In genomic region chr11:2990617-2991476, GRCh38 we compare ENCODE assay signal across 2 cellular contexts.
TF ChIP-seq lines count a peak whose summit lies in the region.

No MANE protein-coding gene starts in this region.

TF ChIP-seq in SK-N-SH, 30 proteins besides CTCF, POLR2A, EP300 and RAD21 (continued from another document):
- TF ChIP-seq PBX3 (IDR thresholded peaks at IDR 0.05) (no peak), YY1 (IDR thresholded peaks at IDR 0.05; ENCODE audit: low read depth) (no peak), CHD2 (IDR thresholded peaks at IDR 0.05; ENCODE audit: low read length, partially characterized antibody) (no peak)

TF ChIP-seq in SK-N-SH treated with all-trans-retinoic acid at 6 μM for 48 hours, 23 proteins besides CTCF, POLR2A, EP300 and RAD21 (continued from another document):
- TF ChIP-seq, protein P1, sequence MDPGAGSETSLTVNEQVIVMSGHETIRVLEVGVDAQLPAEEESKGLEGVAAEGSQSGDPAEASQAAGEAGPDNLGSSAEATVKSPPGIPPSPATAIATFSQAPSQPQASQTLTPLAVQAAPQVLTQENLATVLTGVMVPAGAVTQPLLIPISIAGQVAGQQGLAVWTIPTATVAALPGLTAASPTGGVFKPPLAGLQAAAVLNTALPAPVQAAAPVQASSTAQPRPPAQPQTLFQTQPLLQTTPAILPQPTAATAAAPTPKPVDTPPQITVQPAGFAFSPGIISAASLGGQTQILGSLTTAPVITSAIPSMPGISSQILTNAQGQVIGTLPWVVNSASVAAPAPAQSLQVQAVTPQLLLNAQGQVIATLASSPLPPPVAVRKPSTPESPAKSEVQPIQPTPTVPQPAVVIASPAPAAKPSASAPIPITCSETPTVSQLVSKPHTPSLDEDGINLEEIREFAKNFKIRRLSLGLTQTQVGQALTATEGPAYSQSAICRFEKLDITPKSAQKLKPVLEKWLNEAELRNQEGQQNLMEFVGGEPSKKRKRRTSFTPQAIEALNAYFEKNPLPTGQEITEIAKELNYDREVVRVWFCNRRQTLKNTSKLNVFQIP (CRISPR knock-in tag; IDR thresholded peaks at IDR 0.05; ENCODE audit: borderline replicate concordance, low read depth): no peak
- no peak for TF ChIP-seq PPARA (CRISPR knock-in tag; IDR thresholded peaks at IDR 0.05; ENCODE audit: borderline replicate concordance)
- TF ChIP-seq ESRRG (CRISPR knock-in tag; IDR thresholded peaks at IDR 0.05): no peak
- TF ChIP-seq ZNF8 (CRISPR knock-in tag; IDR thresholded peaks at IDR 0.05): no peak
- TF ChIP-seq, protein P2, sequence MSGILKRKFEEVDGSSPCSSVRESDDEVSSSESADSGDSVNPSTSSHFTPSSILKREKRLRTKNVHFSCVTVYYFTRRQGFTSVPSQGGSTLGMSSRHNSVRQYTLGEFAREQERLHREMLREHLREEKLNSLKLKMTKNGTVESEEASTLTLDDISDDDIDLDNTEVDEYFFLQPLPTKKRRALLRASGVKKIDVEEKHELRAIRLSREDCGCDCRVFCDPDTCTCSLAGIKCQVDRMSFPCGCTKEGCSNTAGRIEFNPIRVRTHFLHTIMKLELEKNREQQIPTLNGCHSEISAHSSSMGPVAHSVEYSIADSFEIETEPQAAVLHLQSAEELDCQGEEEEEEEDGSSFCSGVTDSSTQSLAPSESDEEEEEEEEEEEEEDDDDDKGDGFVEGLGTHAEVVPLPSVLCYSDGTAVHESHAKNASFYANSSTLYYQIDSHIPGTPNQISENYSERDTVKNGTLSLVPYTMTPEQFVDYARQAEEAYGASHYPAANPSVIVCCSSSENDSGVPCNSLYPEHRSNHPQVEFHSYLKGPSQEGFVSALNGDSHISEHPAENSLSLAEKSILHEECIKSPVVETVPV (CRISPR knock-in tag; IDR thresholded peaks at IDR 0.05): no peak
- TF ChIP-seq, protein P3, sequence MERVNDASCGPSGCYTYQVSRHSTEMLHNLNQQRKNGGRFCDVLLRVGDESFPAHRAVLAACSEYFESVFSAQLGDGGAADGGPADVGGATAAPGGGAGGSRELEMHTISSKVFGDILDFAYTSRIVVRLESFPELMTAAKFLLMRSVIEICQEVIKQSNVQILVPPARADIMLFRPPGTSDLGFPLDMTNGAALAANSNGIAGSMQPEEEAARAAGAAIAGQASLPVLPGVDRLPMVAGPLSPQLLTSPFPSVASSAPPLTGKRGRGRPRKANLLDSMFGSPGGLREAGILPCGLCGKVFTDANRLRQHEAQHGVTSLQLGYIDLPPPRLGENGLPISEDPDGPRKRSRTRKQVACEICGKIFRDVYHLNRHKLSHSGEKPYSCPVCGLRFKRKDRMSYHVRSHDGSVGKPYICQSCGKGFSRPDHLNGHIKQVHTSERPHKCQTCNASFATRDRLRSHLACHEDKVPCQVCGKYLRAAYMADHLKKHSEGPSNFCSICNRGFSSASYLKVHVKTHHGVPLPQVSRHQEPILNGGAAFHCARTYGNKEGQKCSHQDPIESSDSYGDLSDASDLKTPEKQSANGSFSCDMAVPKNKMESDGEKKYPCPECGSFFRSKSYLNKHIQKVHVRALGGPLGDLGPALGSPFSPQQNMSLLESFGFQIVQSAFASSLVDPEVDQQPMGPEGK (CRISPR knock-in tag; IDR thresholded peaks at IDR 0.05; ENCODE audit: borderline replicate concordance): no peak
- TF ChIP-seq ZNF565 (CRISPR knock-in tag; conservative IDR thresholded peaks at IDR 0.05; ENCODE audit: low read depth): no peak
- no peak for TF ChIP-seq ISL1 (CRISPR knock-in tag; IDR thresholded peaks at IDR 0.05)
- TF ChIP-seq, protein P4, sequence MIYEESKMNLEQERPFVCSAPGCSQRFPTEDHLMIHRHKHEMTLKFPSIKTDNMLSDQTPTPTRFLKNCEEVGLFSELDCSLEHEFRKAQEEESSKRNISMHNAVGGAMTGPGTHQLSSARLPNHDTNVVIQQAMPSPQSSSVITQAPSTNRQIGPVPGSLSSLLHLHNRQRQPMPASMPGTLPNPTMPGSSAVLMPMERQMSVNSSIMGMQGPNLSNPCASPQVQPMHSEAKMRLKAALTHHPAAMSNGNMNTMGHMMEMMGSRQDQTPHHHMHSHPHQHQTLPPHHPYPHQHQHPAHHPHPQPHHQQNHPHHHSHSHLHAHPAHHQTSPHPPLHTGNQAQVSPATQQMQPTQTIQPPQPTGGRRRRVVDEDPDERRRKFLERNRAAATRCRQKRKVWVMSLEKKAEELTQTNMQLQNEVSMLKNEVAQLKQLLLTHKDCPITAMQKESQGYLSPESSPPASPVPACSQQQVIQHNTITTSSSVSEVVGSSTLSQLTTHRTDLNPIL (CRISPR knock-in tag; IDR thresholded peaks at IDR 0.05; ENCODE audit: low read depth): no peak
- TF ChIP-seq ZFP30 (CRISPR knock-in tag; IDR thresholded peaks at IDR 0.05): no peak
- no peak for TF ChIP-seq RARB (CRISPR knock-in tag; IDR thresholded peaks at IDR 0.05)
